ENCODE assay signal across 1 cellular context in the genomic region with DNA sequence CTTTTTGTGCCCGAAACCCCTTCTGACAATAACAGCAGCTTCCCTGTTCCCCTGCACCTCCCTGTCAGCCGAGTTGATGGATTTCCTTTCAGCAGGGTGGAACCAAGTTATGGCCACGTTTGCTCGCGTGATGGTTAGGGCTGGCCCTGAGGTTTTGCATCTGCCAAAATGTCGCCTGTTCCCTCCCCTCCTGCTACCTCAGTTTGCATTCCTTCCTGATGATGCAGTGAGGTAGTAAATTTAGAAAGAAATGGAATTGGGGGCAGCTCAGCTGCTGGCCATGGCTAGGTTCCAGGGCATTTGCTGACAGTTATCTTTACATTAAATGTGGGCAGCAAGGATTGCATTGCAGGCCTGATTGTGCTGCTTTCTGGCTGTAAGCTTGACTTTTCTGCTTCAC.
TF ChIP-seq lines count a peak whose summit lies in the region.

No MANE protein-coding gene starts in this region.

TF ChIP-seq in SK-N-SH treated with all-trans-retinoic acid at 6 μM for 48 hours, 23 proteins besides CTCF, POLR2A, EP300 and RAD21 (continued from another document):
- TF ChIP-seq, protein P1, sequence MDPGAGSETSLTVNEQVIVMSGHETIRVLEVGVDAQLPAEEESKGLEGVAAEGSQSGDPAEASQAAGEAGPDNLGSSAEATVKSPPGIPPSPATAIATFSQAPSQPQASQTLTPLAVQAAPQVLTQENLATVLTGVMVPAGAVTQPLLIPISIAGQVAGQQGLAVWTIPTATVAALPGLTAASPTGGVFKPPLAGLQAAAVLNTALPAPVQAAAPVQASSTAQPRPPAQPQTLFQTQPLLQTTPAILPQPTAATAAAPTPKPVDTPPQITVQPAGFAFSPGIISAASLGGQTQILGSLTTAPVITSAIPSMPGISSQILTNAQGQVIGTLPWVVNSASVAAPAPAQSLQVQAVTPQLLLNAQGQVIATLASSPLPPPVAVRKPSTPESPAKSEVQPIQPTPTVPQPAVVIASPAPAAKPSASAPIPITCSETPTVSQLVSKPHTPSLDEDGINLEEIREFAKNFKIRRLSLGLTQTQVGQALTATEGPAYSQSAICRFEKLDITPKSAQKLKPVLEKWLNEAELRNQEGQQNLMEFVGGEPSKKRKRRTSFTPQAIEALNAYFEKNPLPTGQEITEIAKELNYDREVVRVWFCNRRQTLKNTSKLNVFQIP (CRISPR knock-in tag; IDR thresholded peaks at IDR 0.05; ENCODE audit: borderline replicate concordance, low read depth), result no peak
- no peak for TF ChIP-seq ISL1 (CRISPR knock-in tag; IDR thresholded peaks at IDR 0.05)
- no peak for TF ChIP-seq CSDC2 (CRISPR knock-in tag; IDR thresholded peaks at IDR 0.05)
- no peak for TF ChIP-seq TCF4 (CRISPR knock-in tag; IDR thresholded peaks at IDR 0.05; ENCODE audit: borderline replicate concordance)
- no peak for TF ChIP-seq OSR1 (CRISPR knock-in tag; IDR thresholded peaks at IDR 0.05)
